Comparison of ENCODE assay signal across 8 cellular contexts in genomic region chr4:33060873-33061542, GRCh38.
A peak's percentile ranks its signal among the peaks of the same experiment; 100 is the strongest.
DNase-seq lines count a peak whose midpoint lies in the region; ATAC-seq lines count a peak whose summit lies in the region.

No MANE protein-coding gene starts in this region.

- DNase-seq in COR-L47 (lab: John Stamatoyannopoulos, UW) = peak; percentile 39
- peak; percentile 31 for DNase-seq in LoVo (ENCODE audit: low spot score)
- DNase-seq in SW 1271 (lab: John Stamatoyannopoulos, UW) = peak; percentile 1 to 52
- no peak for DNase-seq in left ventricle myocardium superior
- peak; percentile 13 for DNase-seq in smooth muscle cell of the brain vasculature (ENCODE audit: low read depth, low spot score)
- no peak for DNase-seq in NCI-H187 treated with DMSO at 0.1 percent for 48 hours (lab: John Stamatoyannopoulos, UW)
- no peak for DNase-seq in activated gamma-delta T cell treated with Interleukin-2 at 50 U/mL for 16 hours

- intact Hi-C loops in left ventricle myocardium superior (cut with micrococcal nuclease) = no loop called here

- ATAC-seq in GM19463 (IDR thresholded peaks at IDR 0.05; ENCODE audit: unreplicated experiment) = peak; percentile 88
- peak; percentile 27 for ATAC-seq in left ventricle myocardium superior

Comparison
In these comparisons a context has a peak if more than half of its experiments do, and no peak if none do; other contexts are left out.
1. DNase-seq: peak in COR-L47 (single experiment), LoVo (single experiment), SW 1271 (2 of 2) and smooth muscle cell of the brain vasculature (single experiment); none in left ventricle myocardium superior (single experiment), NCI-H187 treated with DMSO at 0.1 percent for 48 hours (single experiment) and activated gamma-delta T cell treated with Interleukin-2 at 50 U/mL for 16 hours (single experiment).